Comparison of ENCODE assay signal across 17 cellular contexts in the genomic region with DNA sequence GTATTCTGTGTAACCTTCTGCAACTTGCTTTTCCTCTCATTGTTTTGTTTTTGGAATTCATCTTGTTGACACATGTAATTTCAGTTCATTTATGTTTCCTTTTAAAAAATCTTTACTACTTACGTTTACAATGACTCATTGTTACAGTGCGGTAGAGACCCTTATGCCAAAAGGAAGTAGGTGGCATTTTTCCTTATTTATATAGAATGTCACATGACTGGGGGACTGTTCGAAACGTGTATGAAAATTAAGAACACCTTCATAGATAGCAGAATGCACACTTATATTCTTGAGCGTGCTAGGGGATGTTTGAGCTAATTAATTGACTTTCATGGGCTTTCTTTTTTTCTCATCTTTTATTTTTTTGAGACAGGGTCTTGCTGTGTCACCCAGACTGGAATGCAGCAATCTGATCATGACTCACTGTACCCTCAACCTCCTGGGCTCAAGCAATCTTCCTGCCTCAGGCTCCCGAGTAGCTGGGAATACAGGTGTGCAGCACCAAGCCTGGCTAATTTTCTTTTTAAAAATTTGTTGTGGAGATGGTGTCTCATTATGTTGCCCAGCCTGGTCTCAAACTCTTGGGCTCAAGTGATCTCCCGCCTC. TPM values are rescaled to one million over a fixed set of nuclear protein-coding genes. Genes with fewer than 3 reads are reported as not detected.
A peak's percentile ranks its signal among the peaks of the same experiment; 100 is the strongest.
DNase-seq lines count a peak whose midpoint lies in the region; ATAC-seq and TF ChIP-seq lines count a peak whose summit lies in the region.
"Had no signal": no experiment of that assay in that cellular context is flagged by ENCODE, and none has a peak within 500 bp of the region (broad histone marks: within the 10 kb centered on the region; RNA-seq: fewer than 3 reads in every experiment).

No MANE protein-coding gene starts in this region.

- H3K36me3 Mint-ChIP-seq in activated naive CD8-positive, alpha-beta T cell treated with anti-CD3 and anti-CD28 coated beads for 36 hours: no peaks in the 10 kb centered on the region

- no peak overlapping the region for H3K27ac Mint-ChIP-seq in activated naive CD8-positive, alpha-beta T cell treated with anti-CD3 and anti-CD28 coated beads for 36 hours

- H3K4me3 ChIP-seq in SK-N-SH (ENCODE audit: low read depth in 2 of 2, low read length in 1 of 2) (no peak overlapping the region), fibroblast of lung (replicated peaks in 1 of 4; ENCODE audit: control extremely low read depth in 1 of 4, insufficient read depth in 1 of 4, low read depth in 3 of 4, low read length in 4 of 4) (no peak overlapping the region)

- H3K36me3 ChIP-seq in SK-N-SH (replicated peaks in 1 of 2; ENCODE audit: control insufficient read depth in 1 of 2, insufficient read depth in 2 of 2, low read length in 1 of 2): no peaks in the 10 kb centered on the region
- no peaks in the 10 kb centered on the region for H3K36me3 ChIP-seq in fibroblast of lung (ENCODE audit: control insufficient read depth, insufficient read depth, low read length)
- H3K36me3 ChIP-seq: neutrophil had no signal

- H3K4me1 ChIP-seq in SK-N-SH (ENCODE audit: control insufficient read depth in 1 of 2, insufficient read depth in 2 of 2, low read depth in 1 of 2, low read length in 1 of 2) (peaks cover 0 to 2% of the 10 kb centered on the region in 2 experiments; a peak in 1 of 4 replicates), fibroblast of lung (ENCODE audit: control insufficient read depth, extremely low read depth, insufficient read depth, low read length) (no peaks in the 10 kb centered on the region)

- ATAC-seq in SK-N-SH treated with all-trans-retinoic acid at 6 μM for 48 hours (peak; percentile 11; the same call in 1 of the 3 replicates), GM18909 (IDR thresholded peaks at IDR 0.05; ENCODE audit: poor library complexity, unreplicated experiment) (no peak), GM18867 (IDR thresholded peaks at IDR 0.05; ENCODE audit: unreplicated experiment) (no peak)
- ATAC-seq: left cardiac atrium had no signal

- CTCF ChIA-PET in SK-N-SH (lab: Yijun Ruan, JAX): no interaction called here

- H3K79me2 ChIP-seq in SK-N-SH (ENCODE audit: insufficient read depth): no peaks in the 10 kb centered on the region
- no peaks in the 10 kb centered on the region for H3K79me2 ChIP-seq in fibroblast of lung (ENCODE audit: control insufficient read depth, insufficient read depth, low read length)

- no peak for TF ChIP-seq RAD21 in SK-N-SH (IDR thresholded peaks at IDR 0.05; ENCODE audit: low read length)

- no peaks in the 10 kb centered on the region for H3K4me1 Mint-ChIP-seq in activated naive CD8-positive, alpha-beta T cell treated with anti-CD3 and anti-CD28 coated beads for 36 hours

- H3K4me2 ChIP-seq in SK-N-SH: no peak overlapping the region
- no peak overlapping the region for H3K4me2 ChIP-seq in fibroblast of lung (ENCODE audit: extremely low read depth, insufficient read depth, low read length)
- H3K4me2 ChIP-seq: KMS-11 had no signal

- WGBS in SK-N-SH (ENCODE audit: low lambda C conversion rate): 22% methylated on average over 7 of the region's 7 CpGs

- H4K20me1 ChIP-seq in SK-N-SH (ENCODE audit: insufficient read depth) (no peaks in the 10 kb centered on the region), fibroblast of lung (ENCODE audit: control insufficient read depth, extremely low read depth, insufficient read depth, low read length) (no peaks in the 10 kb centered on the region)

- no peak for TF ChIP-seq EP300 in SK-N-SH (IDR thresholded peaks at IDR 0.05; ENCODE audit: borderline replicate concordance in 1 of 2, low read depth in 1 of 2, low read length in 1 of 2)

- no peaks in the 10 kb centered on the region for H3F3A ChIP-seq in SK-N-SH (replicated peaks; ENCODE audit: insufficient read depth)

- H3K9me3 Mint-ChIP-seq in activated naive CD8-positive, alpha-beta T cell treated with anti-CD3 and anti-CD28 coated beads for 36 hours: no peaks in the 10 kb centered on the region

- 0 out of 2 replicates have a peak, but pooled peaks cover 7% of the 10 kb centered on the region for H3K27me3 ChIP-seq in SK-N-SH (ENCODE audit: insufficient read depth)
- H3K27me3 ChIP-seq in fibroblast of lung (ENCODE audit: control insufficient read depth, insufficient read depth, low read length): no peaks in the 10 kb centered on the region

- H3K9me2 ChIP-seq in SK-N-SH: no peaks in the 10 kb centered on the region

- no peak overlapping the region for H3K4me3 Mint-ChIP-seq in activated naive CD8-positive, alpha-beta T cell treated with anti-CD3 and anti-CD28 coated beads for 36 hours

- POLR2A ChIA-PET in SK-N-SH (lab: Yijun Ruan, JAX): no interaction called here

- peak overlapping the region in 1 of 2 experiments; percentile 23; a peak in 1 of 4 replicates for H3K27ac ChIP-seq in SK-N-SH (ENCODE audit: low read depth in 2 of 2, low read length in 1 of 2)
- H3K27ac ChIP-seq in fibroblast of lung (ENCODE audit: insufficient read depth, low read length): no peak overlapping the region
- H3K27ac ChIP-seq: KMS-11, neutrophil had no signal

- H2AFZ ChIP-seq in SK-N-SH (ENCODE audit: low read depth) (no peak overlapping the region), fibroblast of lung (ENCODE audit: low read length) (no peak overlapping the region)

- H3K27me3 Mint-ChIP-seq in activated naive CD8-positive, alpha-beta T cell treated with anti-CD3 and anti-CD28 coated beads for 36 hours: peaks cover 16% of the 10 kb centered on the region

- no peak for DNase-seq in SK-N-SH
- peak; percentile 40 for DNase-seq in SW480 (ENCODE audit: low spot score)
- peak; percentile 17 to 42 for DNase-seq in fibroblast of lung (ENCODE audit: low read depth in 2 of 2)
- no peak for DNase-seq in GM19240 (ENCODE audit: insufficient read length, low spot score)
- no peak for DNase-seq in activated naive CD8-positive, alpha-beta T cell treated with anti-CD3 and anti-CD28 coated beads for 36 hours
- DNase-seq: activated CD4-positive, alpha-beta T cell treated with anti-CD3 and anti-CD28 coated beads for 4 hours; activated CD8-positive, alpha-beta memory T cell treated with anti-CD3 and anti-CD28 coated beads, Interleukin-2, amount 50 U/mL, for 4 hours; activated gamma-delta T cell; C1 segment of cervical spinal cord; DMS79; left cardiac atrium; NCI-H2171 had no signal

- TF ChIP-seq CTCF in SK-N-SH (IDR thresholded peaks at IDR 0.05) (no peak), fibroblast of lung (conservative IDR thresholded peaks at IDR 0.05 in 1 of 2, IDR thresholded peaks at IDR 0.05 in 1 of 2; ENCODE audit: low read depth in 1 of 2, low read length in 2 of 2) (no peak)

- H3K9ac ChIP-seq in SK-N-SH (no peak overlapping the region), fibroblast of lung (ENCODE audit: insufficient read depth, low read length) (no peak overlapping the region)
- H3K9ac ChIP-seq: KMS-11 had no signal

- H3K9me3 ChIP-seq in SK-N-SH (no peaks in the 10 kb centered on the region), fibroblast of lung (ENCODE audit: control insufficient read depth, insufficient read depth, low read depth, low read length) (no peaks in the 10 kb centered on the region)
- H3K9me3 ChIP-seq: neutrophil had no signal

TF ChIP-seq in SK-N-SH treated with all-trans-retinoic acid at 6 μM for 48 hours, 23 proteins besides CTCF, POLR2A, EP300 and RAD21:
- no peak for TF ChIP-seq ZFP3 (CRISPR knock-in tag; IDR thresholded peaks at IDR 0.05)
- TF ChIP-seq ZFP30 (CRISPR knock-in tag; IDR thresholded peaks at IDR 0.05): no peak
- no peak for TF ChIP-seq BACH2 (CRISPR knock-in tag; IDR thresholded peaks at IDR 0.05; ENCODE audit: borderline replicate concordance)
- TF ChIP-seq ZNF565 (CRISPR knock-in tag; conservative IDR thresholded peaks at IDR 0.05; ENCODE audit: low read depth): no peak

TF ChIP-seq in SK-N-SH, 30 proteins besides CTCF, POLR2A, EP300 and RAD21 (continues in another document):
- TF ChIP-seq POLR2AphosphoS5 (IDR thresholded peaks at IDR 0.05; ENCODE audit: low read depth, low read length): no peak
- TF ChIP-seq YY1 (IDR thresholded peaks at IDR 0.05; ENCODE audit: low read depth): no peak
- TF ChIP-seq JUND (IDR thresholded peaks at IDR 0.05): no peak
- no peak for TF ChIP-seq GABPA (IDR thresholded peaks at IDR 0.05; ENCODE audit: low read depth)
- no peak for TF ChIP-seq RXRA (IDR thresholded peaks at IDR 0.05; ENCODE audit: borderline replicate concordance, low read depth)
- no peak for TF ChIP-seq RCOR1 (IDR thresholded peaks at IDR 0.05; ENCODE audit: low read length)
- TF ChIP-seq TEAD4 (IDR thresholded peaks at IDR 0.05; ENCODE audit: borderline replicate concordance, insufficient read depth): no peak
- TF ChIP-seq USF2 (IDR thresholded peaks at IDR 0.05; ENCODE audit: borderline replicate concordance, low read depth, low read length): no peak
- TF ChIP-seq MXI1 (IDR thresholded peaks at IDR 0.05; ENCODE audit: low read depth, low read length): no peak
- TF ChIP-seq, protein P1, sequence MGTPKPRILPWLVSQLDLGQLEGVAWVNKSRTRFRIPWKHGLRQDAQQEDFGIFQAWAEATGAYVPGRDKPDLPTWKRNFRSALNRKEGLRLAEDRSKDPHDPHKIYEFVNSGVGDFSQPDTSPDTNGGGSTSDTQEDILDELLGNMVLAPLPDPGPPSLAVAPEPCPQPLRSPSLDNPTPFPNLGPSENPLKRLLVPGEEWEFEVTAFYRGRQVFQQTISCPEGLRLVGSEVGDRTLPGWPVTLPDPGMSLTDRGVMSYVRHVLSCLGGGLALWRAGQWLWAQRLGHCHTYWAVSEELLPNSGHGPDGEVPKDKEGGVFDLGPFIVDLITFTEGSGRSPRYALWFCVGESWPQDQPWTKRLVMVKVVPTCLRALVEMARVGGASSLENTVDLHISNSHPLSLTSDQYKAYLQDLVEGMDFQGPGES (IDR thresholded peaks at IDR 0.05; ENCODE audit: low read depth, low read length): no peak
- TF ChIP-seq FOXJ3 (CRISPR knock-in tag; IDR thresholded peaks at IDR 0.05): no peak

RNA-seq across cellular contexts. Expression of gene REPS2, which starts 7.3 kb away (rescaled TPM):
- polyA plus RNA-seq in SK-N-SH (2012; rRNA removed): 0.62 and 0.73 TPM in 2 replicates
- 0.71 and 0.77 TPM in 2 replicates for polyA plus RNA-seq in SK-N-SH (2012; cell fraction: cytosol; rRNA removed)
- polyA plus RNA-seq in SK-N-SH (2012; cell fraction: nucleus; rRNA removed): 0.39 and 0.50 TPM in 2 replicates
- 0.50 and 0.77 TPM in 2 replicates for total RNA-seq in fibroblast of lung
- polyA plus RNA-seq in fibroblast of lung: 0.27 and 0.33 TPM in 2 replicates
- 0.17 and 0.27 TPM in 2 replicates for polyA plus RNA-seq in fibroblast of lung (2012)
- polyA minus RNA-seq in fibroblast of lung (ENCODE audit: low replicate concordance): 0.07 and 0.51 TPM in 2 replicates
- total RNA-seq in activated naive CD8-positive, alpha-beta T cell treated with anti-CD3 and anti-CD28 coated beads for 36 hours: not detected

Comparison
In these comparisons a context has a peak if more than half of its experiments do, and no peak if none do; other contexts are left out.
1. DNase-seq: peak in SW480 (single experiment) and fibroblast of lung (2 of 2); none in SK-N-SH (single experiment), GM19240 (single experiment) and activated naive CD8-positive, alpha-beta T cell treated with anti-CD3 and anti-CD28 coated beads for 36 hours (single experiment).